ENCODE assay signal across 16 cellular contexts in the genomic region with DNA sequence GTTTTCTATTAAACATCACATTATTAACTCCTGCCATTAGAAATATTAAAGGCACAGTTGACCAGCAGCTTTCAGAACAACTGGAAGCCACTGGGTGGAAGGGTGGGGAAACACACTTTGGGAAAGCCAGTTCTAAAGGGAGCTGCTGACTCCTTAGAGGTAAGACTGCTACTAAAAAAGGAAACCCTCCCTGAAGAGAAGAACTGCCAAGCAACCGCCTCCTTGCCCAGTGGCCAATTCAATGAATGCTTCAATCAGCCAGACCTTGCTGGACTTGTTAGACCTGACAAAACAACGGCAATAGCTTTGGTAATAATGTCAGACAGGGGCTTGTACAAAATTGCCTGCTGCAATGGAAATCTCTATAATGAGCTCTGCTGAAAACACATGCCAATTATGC. TPM values are rescaled to one million over a fixed set of nuclear protein-coding genes. Genes with fewer than 3 reads are reported as not detected.
"Had no signal": no experiment of that assay in that cellular context is flagged by ENCODE, and none has a peak within 500 bp of the region (broad histone marks: within the 10 kb centered on the region; RNA-seq: fewer than 3 reads in every experiment).

No MANE protein-coding gene starts in this region.

- ATAC-seq: activated T-cell treated with anti-CD3 and anti-CD28 coated beads, Interleukin-2, amount 50 U/mL, for 4 hours; left lobe of liver; naive thymus-derived CD8-positive, alpha-beta T cell; right cardiac atrium; WTC11 had no signal

- H3K27me3 ChIP-seq: colonic mucosa had no signal

- H3K27ac ChIP-seq: colonic mucosa, skin epidermis, tibial nerve had no signal

- H3K36me3 ChIP-seq: colonic mucosa, tibial nerve had no signal

- H3K9me3 ChIP-seq: colonic mucosa, tibial nerve had no signal

- DNase-seq: activated CD4-positive, alpha-beta T cell treated with anti-CD3 and anti-CD28 coated beads, Interleukin-2, amount 50 U/mL, for 4 hours; activated CD8-positive, alpha-beta memory T cell treated with anti-CD3 and anti-CD28 coated beads, Interleukin-2, amount 50 U/mL, for 48 hours; activated naive CD4-positive, alpha-beta T cell; activated naive CD8-positive, alpha-beta T cell treated with anti-CD3 and anti-CD28 coated beads for 36 hours; activated T-cell treated with anti-CD3 and anti-CD28 coated beads, Interleukin-2, amount 50 U/mL, for 4 hours; colonic mucosa; naive thymus-derived CD8-positive, alpha-beta T cell; right cardiac atrium; stimulated activated CD4-positive, alpha-beta T cell treated with anti-CD3 and anti-CD28 coated beads, Interleukin-1b, Interleukin-23, amount 100 ng/mL, for 48 hours; substantia nigra; T-helper 9 cell had no signal

- H3K4me1 ChIP-seq: colonic mucosa had no signal

- H3K4me3 ChIP-seq: colonic mucosa, lung, skin epidermis, tibial nerve had no signal

RNA-seq across cellular contexts. Expression of gene OPHN1, which starts 15.6 kb away (rescaled TPM):
- total RNA-seq: activated naive CD8-positive, alpha-beta T cell treated with anti-CD3 and anti-CD28 coated beads for 36 hours had no signal
- polyA plus RNA-seq: naive thymus-derived CD8-positive, alpha-beta T cell had no signal
